In the genomic region with DNA sequence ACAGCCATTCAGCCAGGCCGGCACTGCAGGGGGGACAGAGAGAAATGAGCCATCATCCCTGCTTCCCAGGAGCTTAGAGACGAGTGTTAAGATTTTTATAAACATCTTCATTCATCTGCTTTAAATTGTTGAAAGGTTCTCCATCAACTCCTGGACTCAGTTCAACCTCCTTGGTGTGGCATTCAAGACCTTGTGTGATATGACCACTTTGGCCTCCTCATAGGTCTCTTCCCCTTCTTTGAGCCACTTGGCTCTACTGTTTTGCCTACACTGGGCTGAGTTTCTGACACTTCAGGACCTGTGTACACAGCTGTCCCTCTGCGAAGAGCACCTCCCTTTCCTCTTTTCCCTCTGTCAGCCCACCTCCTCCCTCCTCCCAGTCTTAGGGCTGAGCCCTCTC, we compare ENCODE assay signal across 15 cellular contexts. TPM values are rescaled to one million over a fixed set of nuclear protein-coding genes. Genes with fewer than 3 reads are reported as not detected.
DNase-seq lines count a peak whose midpoint lies in the region; ATAC-seq and TF ChIP-seq lines count a peak whose summit lies in the region.
"Had no signal": no experiment of that assay in that cellular context is flagged by ENCODE, and none has a peak within 500 bp of the region (broad histone marks: within the 10 kb centered on the region; RNA-seq: fewer than 3 reads in every experiment).

No MANE protein-coding gene starts in this region.

- H3K4me1 Mint-ChIP-seq in natural killer cell treated with Interleukin-12 subunit alpha and Interleukin-12 subunit beta and Interleukin-15 and Interleukin-18, amount 100 ng/mL, for 72 hours (ENCODE audit: low read depth in 2 of 2), result peaks cover 0 to 3% of the 10 kb centered on the region in 2 donors
- H3K4me1 Mint-ChIP-seq in natural killer cell, result no peaks in the 10 kb centered on the region
- peaks cover 23% of the 10 kb centered on the region for H3K4me1 Mint-ChIP-seq in glutamatergic neuron (ENCODE audit: low read depth, unreplicated experiment)

- no peak for TF ChIP-seq POLR2A in ovary (IDR thresholded peaks at IDR 0.05)

- no peaks in the 10 kb centered on the region for H3K36me3 ChIP-seq in ovary

- intact Hi-C loops in natural killer cell (cut with micrococcal nuclease), result no loop called here
- intact Hi-C loops in ovary (cut with DNase I), result no loop called here

- no peaks in the 10 kb centered on the region for H3K36me3 Mint-ChIP-seq in natural killer cell treated with Interleukin-12 subunit alpha and Interleukin-12 subunit beta and Interleukin-15 and Interleukin-18, amount 100 ng/mL, for 72 hours
- H3K36me3 Mint-ChIP-seq in natural killer cell (no peaks in the 10 kb centered on the region), glutamatergic neuron (ENCODE audit: unreplicated experiment) (no peaks in the 10 kb centered on the region)
- H3K36me3 Mint-ChIP-seq: CD8-positive, alpha-beta memory T cell had no signal

- no peaks in the 10 kb centered on the region for H3K9me3 ChIP-seq in ovary
- H3K9me3 ChIP-seq: Caco-2 had no signal

- WGBS in ovary, 3 donors, result 80 to 90% (median 84%) methylated on average over 3 of the region's 3 CpGs

- peaks cover 5% of the 10 kb centered on the region for H3K27me3 ChIP-seq in ovary

- H3K27ac Mint-ChIP-seq in natural killer cell treated with Interleukin-12 subunit alpha and Interleukin-12 subunit beta and Interleukin-15 and Interleukin-18, amount 100 ng/mL, for 72 hours, result no peak overlapping the region
- H3K27ac Mint-ChIP-seq in natural killer cell (no peak overlapping the region), glutamatergic neuron (ENCODE audit: unreplicated experiment) (no peak overlapping the region)

- H3K27me3 Mint-ChIP-seq in natural killer cell treated with Interleukin-12 subunit alpha and Interleukin-12 subunit beta and Interleukin-15 and Interleukin-18, amount 100 ng/mL, for 72 hours, result peaks cover 3 to 6% of the 10 kb centered on the region in 2 donors
- H3K27me3 Mint-ChIP-seq in natural killer cell (ENCODE audit: low read depth in 2 of 2) (peaks cover 11 to 17% of the 10 kb centered on the region in 2 donors), glutamatergic neuron (ENCODE audit: unreplicated experiment) (peaks cover 7% of the 10 kb centered on the region)

- no peak for ATAC-seq in natural killer cell treated with Interleukin-12 subunit alpha and Interleukin-12 subunit beta and Interleukin-15 and Interleukin-18, amount 100 ng/mL, for 72 hours
- ATAC-seq in natural killer cell, result no peak

- H3K27ac ChIP-seq in ovary, result no peak overlapping the region
- H3K27ac ChIP-seq: 22Rv1, GM23248 had no signal

- peaks cover 2% of the 10 kb centered on the region for H3K4me1 ChIP-seq in ovary (ENCODE audit: insufficient read depth)

- H3K4me3 ChIP-seq in ovary, result no peak overlapping the region
- H3K4me3 ChIP-seq: GM23248 had no signal

- no peak for TF ChIP-seq EP300 in ovary (IDR thresholded peaks at IDR 0.05)

- TF ChIP-seq CTCF in natural killer cell (IDR thresholded peaks at IDR 0.05) (no peak), glutamatergic neuron (IDR thresholded peaks at IDR 0.05; ENCODE audit: partially characterized antibody, unreplicated experiment) (no peak), ovary (IDR thresholded peaks at IDR 0.05) (no peak)

- H3K9me3 Mint-ChIP-seq in natural killer cell treated with Interleukin-12 subunit alpha and Interleukin-12 subunit beta and Interleukin-15 and Interleukin-18, amount 100 ng/mL, for 72 hours, result no peaks in the 10 kb centered on the region
- no peaks in the 10 kb centered on the region for H3K9me3 Mint-ChIP-seq in natural killer cell
- H3K9me3 Mint-ChIP-seq in glutamatergic neuron (ENCODE audit: unreplicated experiment), result peaks cover 8% of the 10 kb centered on the region
- H3K9me3 Mint-ChIP-seq: CD8-positive, alpha-beta memory T cell had no signal

- DNase-seq in DMS53 (lab: John Stamatoyannopoulos, UW) (peak; percentile 33), DMS53 treated with DMSO at 0.1 percent for 48 hours (lab: John Stamatoyannopoulos, UW; ENCODE audit: unreplicated experiment) (no peak), natural killer cell (no peak), glutamatergic neuron (no peak), Kasumi-1 (lab: John Stamatoyannopoulos, UW) (no peak), ovary (no peak)
- peak; percentile 22 for DNase-seq in natural killer cell treated with Interleukin-12 subunit alpha and Interleukin-12 subunit beta and Interleukin-15 and Interleukin-18, amount 100 ng/mL, for 72 hours (ENCODE audit: low spot score)
- DNase-seq: Caco-2; CD8-positive, alpha-beta memory T cell; GM23248; H7 had no signal

- no peak overlapping the region for H3K4me3 Mint-ChIP-seq in natural killer cell treated with Interleukin-12 subunit alpha and Interleukin-12 subunit beta and Interleukin-15 and Interleukin-18, amount 100 ng/mL, for 72 hours
- H3K4me3 Mint-ChIP-seq in natural killer cell, result no peak overlapping the region
- peak overlapping the region; percentile 1 for H3K4me3 Mint-ChIP-seq in glutamatergic neuron (ENCODE audit: unreplicated experiment)
- H3K4me3 Mint-ChIP-seq: CD8-positive, alpha-beta memory T cell had no signal

RNA-seq across cellular contexts. Expression of a gene that starts 4.3 kb away (rescaled TPM):
- total RNA-seq in natural killer cell treated with Interleukin-12 subunit alpha and Interleukin-12 subunit beta and Interleukin-15 and Interleukin-18, amount 100 ng/mL, for 72 hours, result 10 to 100 TPM in 1 of 2 donors, 1 to 10 TPM in 1; 3.7 to 17.9 TPM
- under 1 TPM in 2 of 3 donors, not detected in 1; 0.07 to 0.20 TPM for total RNA-seq in natural killer cell
- 109 TPM for total RNA-seq in glutamatergic neuron (ENCODE audit: unreplicated experiment)
- total RNA-seq in ovary, result 1 to 10 TPM in 6 of 7 donors, under 1 TPM in 1; 0.83 to 4.5 (median 2.0) TPM
- polyA plus RNA-seq in ovary, result 1 to 10 TPM; 1.3 to 4.2 TPM
- total RNA-seq: Caco-2, GM23248 had no signal
- polyA plus RNA-seq: BJ; CD8-positive, alpha-beta memory T cell had no signal

RNA-seq across cellular contexts. Expression of a gene that starts 39.8 kb away (rescaled TPM):
- not detected for total RNA-seq in natural killer cell treated with Interleukin-12 subunit alpha and Interleukin-12 subunit beta and Interleukin-15 and Interleukin-18, amount 100 ng/mL, for 72 hours
- total RNA-seq in natural killer cell (not detected), glutamatergic neuron (ENCODE audit: unreplicated experiment) (not detected), ovary (not detected)
- polyA plus RNA-seq in ovary, result not detected
- total RNA-seq: A673; Caco-2; CD8-positive, alpha-beta memory T cell; Daoy; GM23248; H7 had no signal
- polyA plus RNA-seq: BJ; CD8-positive, alpha-beta memory T cell; GM23248 had no signal

Comparison
In these comparisons a context has a peak if more than half of its experiments do, and no peak if none do; other contexts are left out.
1. DNase-seq: peak in DMS53 (single experiment) and natural killer cell treated with Interleukin-12 subunit alpha and Interleukin-12 subunit beta and Interleukin-15 and Interleukin-18, amount 100 ng/mL, for 72 hours (single experiment); none in DMS53 treated with DMSO at 0.1 percent for 48 hours (single experiment), natural killer cell (single experiment), glutamatergic neuron (single experiment), Kasumi-1 (0 of 2) and ovary (0 of 5).